Comparison of ENCODE assay signal across 8 cellular contexts in the genomic region with DNA sequence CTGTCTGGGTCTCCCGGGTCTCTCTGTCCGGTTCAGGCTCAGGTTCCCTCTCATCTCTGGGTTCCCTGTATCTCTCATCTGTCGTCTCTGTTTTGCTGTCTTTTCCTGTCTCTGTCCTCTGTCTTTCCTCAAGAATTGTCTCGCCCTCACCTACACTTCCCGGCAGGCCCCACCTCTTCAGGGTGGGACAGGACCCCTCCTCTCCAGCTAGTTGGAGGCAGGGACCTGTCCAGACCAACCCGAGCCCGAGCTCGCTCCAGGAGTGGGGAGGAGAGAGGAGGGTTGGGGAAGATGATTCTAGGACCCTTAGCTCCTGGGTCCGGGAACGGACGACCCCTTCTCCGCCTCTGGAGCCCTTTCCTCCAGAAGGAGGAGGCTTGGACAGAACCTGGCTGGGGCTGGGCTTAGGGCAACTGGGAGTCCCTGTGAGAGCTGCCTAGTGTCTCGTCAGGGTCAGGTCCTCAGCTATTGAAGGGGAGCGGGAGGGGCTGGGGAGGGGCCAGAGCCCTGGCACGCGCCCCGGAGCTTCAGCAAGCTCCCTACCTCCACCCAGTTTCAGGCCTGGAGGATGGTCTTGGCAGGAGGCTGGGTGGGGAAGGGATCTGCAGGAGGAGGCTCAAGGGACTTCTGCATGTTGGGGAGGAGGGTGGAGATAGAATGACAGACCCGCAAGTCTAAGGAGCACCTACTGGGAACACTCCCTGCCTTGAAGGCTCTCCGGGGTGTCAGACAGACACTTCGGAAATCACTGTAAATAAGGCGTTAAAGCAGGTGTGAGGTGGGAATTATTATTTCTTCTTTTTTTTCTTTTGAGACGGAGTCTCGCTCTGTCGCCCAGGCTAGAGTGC. TPM values are rescaled to one million over a fixed set of nuclear protein-coding genes. Genes with fewer than 3 reads are reported as not detected.
A peak's percentile ranks its signal among the peaks of the same experiment; 100 is the strongest.
DNase-seq lines count a peak whose midpoint lies in the region; ATAC-seq and TF ChIP-seq lines count a peak whose summit lies in the region.

No MANE protein-coding gene starts in this region.

- intact Hi-C loops in activated CD4-positive, alpha-beta T cell treated with anti-CD3 and anti-CD28 coated beads, Interleukin-2, amount 10 ng/mL, durations not matched to agents 24 days and 14 days (cut with micrococcal nuclease), result loop anchor here (1.0 to 5.0 kb wide), 2 partner anchors 26 to 39 kb away; a partner anchor contains a TSS
- intact Hi-C loops in left cardiac atrium (cut with DNase I) (loop anchor here in 1 of 2 donors (10.0 kb wide), 1 partner anchor 1817 kb away; no protein-coding TSS in a partner anchor), gastrocnemius medialis (cut with DNase I; ENCODE audit: low total_unique reads) (loop anchor here (2.0 to 10.0 kb wide), 4 partner anchors 27 to 1827 kb away; a partner anchor contains a TSS)

- TF ChIP-seq CTCF in gastrocnemius medialis (IDR thresholded peaks at IDR 0.05 in 4 of 5, conservative IDR thresholded peaks at IDR 0.05 in 1 of 5), result no peak

- no peak for TF ChIP-seq POLR2A in gastrocnemius medialis (IDR thresholded peaks at IDR 0.05)

- H3K36me3 Mint-ChIP-seq in activated CD4-positive, alpha-beta T cell treated with anti-CD3 and anti-CD28 coated beads, Interleukin-2, amount 10 ng/mL, durations not matched to agents 24 days and 14 days (ENCODE audit: low read depth), result peaks cover 11% of the 10 kb centered on the region
- H3K36me3 Mint-ChIP-seq in activated CD8-positive, alpha-beta T cell treated with anti-CD3 and anti-CD28 coated beads, Interleukin-2, amount 10 ng/mL, durations not matched to agents 7 days and 5 days (ENCODE audit: low read depth), result no peaks in the 10 kb centered on the region

- H3K9me3 Mint-ChIP-seq in activated CD4-positive, alpha-beta T cell treated with anti-CD3 and anti-CD28 coated beads, Interleukin-2, amount 10 ng/mL, durations not matched to agents 24 days and 14 days, result no peaks in the 10 kb centered on the region
- no peaks in the 10 kb centered on the region for H3K9me3 Mint-ChIP-seq in activated CD8-positive, alpha-beta T cell treated with anti-CD3 and anti-CD28 coated beads, Interleukin-2, amount 10 ng/mL, durations not matched to agents 7 days and 5 days (ENCODE audit: insufficient read depth)

- no peaks in the 10 kb centered on the region for H3K27me3 Mint-ChIP-seq in activated CD4-positive, alpha-beta T cell treated with anti-CD3 and anti-CD28 coated beads, Interleukin-2, amount 10 ng/mL, durations not matched to agents 24 days and 14 days
- no peaks in the 10 kb centered on the region for H3K27me3 Mint-ChIP-seq in activated CD8-positive, alpha-beta T cell treated with anti-CD3 and anti-CD28 coated beads, Interleukin-2, amount 10 ng/mL, durations not matched to agents 7 days and 5 days (ENCODE audit: low read depth)

- H3K36me3 ChIP-seq in gastrocnemius medialis, result no peaks in the 10 kb centered on the region

- CTCF ChIA-PET in activated CD8-positive, alpha-beta T cell treated with anti-CD3 and anti-CD28 coated beads, Interleukin-2, amount 10 ng/mL, durations not matched to agents 7 days and 5 days (lab: Charles Lee), result interaction anchor here (0.8 to 2.4 kb wide), 7 partner anchors 11 to 314 kb away, joined by 3 to 9 read pairs (median 5); a partner anchor contains a TSS

- POLR2A ChIA-PET in activated CD8-positive, alpha-beta T cell treated with anti-CD3 and anti-CD28 coated beads, Interleukin-2, amount 10 ng/mL, durations not matched to agents 7 days and 5 days (lab: Charles Lee), result interaction anchor here (0.5 to 1.4 kb wide), 3 partner anchors 26 to 294 kb away, joined by 3 to 6 read pairs (median 5); a partner anchor contains a TSS

- no peaks in the 10 kb centered on the region for H3K9me3 ChIP-seq in gastrocnemius medialis

- no peaks in the 10 kb centered on the region for H3K27me3 ChIP-seq in gastrocnemius medialis

- no peak for ATAC-seq in activated CD8-positive, alpha-beta T cell treated with anti-CD3 and anti-CD28 coated beads, Interleukin-2, amount 10 ng/mL, durations not matched to agents 7 days and 5 days
- ATAC-seq in left cardiac atrium (peak; percentile 25 to 44), gastrocnemius medialis (no peak), HG02840 (IDR thresholded peaks at IDR 0.05; ENCODE audit: low FRiP score, unreplicated experiment) (no peak), HG02798 (IDR thresholded peaks at IDR 0.05; ENCODE audit: poor library complexity, unreplicated experiment) (no peak)

- peaks cover 48% of the 10 kb centered on the region for H3K4me1 Mint-ChIP-seq in activated CD4-positive, alpha-beta T cell treated with anti-CD3 and anti-CD28 coated beads, Interleukin-2, amount 10 ng/mL, durations not matched to agents 24 days and 14 days
- peaks cover 52% of the 10 kb centered on the region for H3K4me1 Mint-ChIP-seq in activated CD8-positive, alpha-beta T cell treated with anti-CD3 and anti-CD28 coated beads, Interleukin-2, amount 10 ng/mL, durations not matched to agents 7 days and 5 days (ENCODE audit: low read depth)

- peaks cover 19 to 26% of the 10 kb centered on the region in 2 donors for H3K4me1 ChIP-seq in gastrocnemius medialis

- in situ Hi-C loops in gastrocnemius medialis (cut with MboI; ENCODE audit: low sequenced_read_pairs in 4 of 4), result loop anchor here (10.0 to 25.0 kb wide), 7 partner anchors 97 to 1824 kb away; a partner anchor contains a TSS

- H3K27ac Mint-ChIP-seq in activated CD4-positive, alpha-beta T cell treated with anti-CD3 and anti-CD28 coated beads, Interleukin-2, amount 10 ng/mL, durations not matched to agents 24 days and 14 days, result peak overlapping the region; percentile 87
- peak overlapping the region; percentile 89 for H3K27ac Mint-ChIP-seq in activated CD8-positive, alpha-beta T cell treated with anti-CD3 and anti-CD28 coated beads, Interleukin-2, amount 10 ng/mL, durations not matched to agents 7 days and 5 days

- H3K27ac ChIP-seq in gastrocnemius medialis, result peak overlapping the region; percentile 87 to 93 (median 92)

- peak overlapping the region; percentile 85 to 92 (median 88) for H3K4me3 ChIP-seq in gastrocnemius medialis

- no peak for DNase-seq in activated CD4-positive, alpha-beta T cell treated with anti-CD3 and anti-CD28 coated beads, Interleukin-2, amount 10 ng/mL, durations not matched to agents 24 days and 14 days
- DNase-seq in activated CD4-positive, alpha-beta T cell treated with anti-CD3 and anti-CD28 coated beads, Interleukin-2, amount 50 U/mL, for 1 hour, result no peak
- DNase-seq in activated CD8-positive, alpha-beta T cell treated with anti-CD3 and anti-CD28 coated beads, Interleukin-2, amount 10 ng/mL, durations not matched to agents 7 days and 5 days, result no peak
- DNase-seq in left cardiac atrium, result peak; percentile 48
- DNase-seq in gastrocnemius medialis, result no peak
- DNase-seq in COLO829 (ENCODE audit: low spot score), result no peak

- peak overlapping the region; percentile 91 for H3K4me3 Mint-ChIP-seq in activated CD4-positive, alpha-beta T cell treated with anti-CD3 and anti-CD28 coated beads, Interleukin-2, amount 10 ng/mL, durations not matched to agents 24 days and 14 days
- peak overlapping the region; percentile 87 for H3K4me3 Mint-ChIP-seq in activated CD8-positive, alpha-beta T cell treated with anti-CD3 and anti-CD28 coated beads, Interleukin-2, amount 10 ng/mL, durations not matched to agents 7 days and 5 days

RNA-seq across cellular contexts. Expression of a gene that starts 26.3 kb away (rescaled TPM):
- total RNA-seq in activated CD4-positive, alpha-beta T cell treated with anti-CD3 and anti-CD28 coated beads, Interleukin-2, amount 10 ng/mL, durations not matched to agents 24 days and 14 days, result 79.1 and 79.7 TPM in 2 replicates
- total RNA-seq in activated CD8-positive, alpha-beta T cell treated with anti-CD3 and anti-CD28 coated beads, Interleukin-2, amount 10 ng/mL, durations not matched to agents 7 days and 5 days, result 10 to 100 TPM; 94.5 to 95.4 TPM
- total RNA-seq in left cardiac atrium (10 to 100 TPM; 16.0 to 24.2 TPM), gastrocnemius medialis (10 to 100 TPM; 19.5 to 28.6 (median 23.6) TPM)

Comparison
In these comparisons a context has a peak if more than half of its experiments do, and no peak if none do; other contexts are left out.
1. ATAC-seq: peak in left cardiac atrium (2 of 2); none in activated CD8-positive, alpha-beta T cell treated with anti-CD3 and anti-CD28 coated beads, Interleukin-2, amount 10 ng/mL, durations not matched to agents 7 days and 5 days (single experiment), gastrocnemius medialis (0 of 2), HG02840 (single experiment) and HG02798 (single experiment).